ENCODE assay signal across 1 cellular context in the genomic region with DNA sequence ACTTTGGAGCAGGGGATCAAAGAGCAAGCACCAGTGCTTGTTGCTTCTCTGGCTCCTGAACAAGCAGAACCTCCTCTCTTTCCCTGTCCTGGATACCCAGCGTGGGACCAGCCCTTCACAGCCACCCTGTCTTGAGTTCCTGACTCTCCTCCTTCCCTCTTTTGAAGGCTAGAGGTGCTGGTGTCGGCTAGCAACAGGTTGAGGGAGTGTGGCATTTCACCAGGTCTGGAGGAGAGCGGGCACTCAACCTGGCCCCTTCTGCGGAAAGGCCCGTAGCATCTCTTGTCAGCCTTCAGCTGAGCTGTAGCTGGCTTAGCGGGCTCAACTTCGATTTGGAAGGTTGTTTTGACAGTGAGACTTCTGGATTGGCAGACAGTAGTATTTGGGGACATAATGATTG.
TF ChIP-seq lines count a peak whose summit lies in the region.

No MANE protein-coding gene starts in this region.

TF ChIP-seq in HEK293, 187 proteins besides CTCF, POLR2A, EP300 and RAD21 (continued from another document):
- TF ChIP-seq, protein P1, sequence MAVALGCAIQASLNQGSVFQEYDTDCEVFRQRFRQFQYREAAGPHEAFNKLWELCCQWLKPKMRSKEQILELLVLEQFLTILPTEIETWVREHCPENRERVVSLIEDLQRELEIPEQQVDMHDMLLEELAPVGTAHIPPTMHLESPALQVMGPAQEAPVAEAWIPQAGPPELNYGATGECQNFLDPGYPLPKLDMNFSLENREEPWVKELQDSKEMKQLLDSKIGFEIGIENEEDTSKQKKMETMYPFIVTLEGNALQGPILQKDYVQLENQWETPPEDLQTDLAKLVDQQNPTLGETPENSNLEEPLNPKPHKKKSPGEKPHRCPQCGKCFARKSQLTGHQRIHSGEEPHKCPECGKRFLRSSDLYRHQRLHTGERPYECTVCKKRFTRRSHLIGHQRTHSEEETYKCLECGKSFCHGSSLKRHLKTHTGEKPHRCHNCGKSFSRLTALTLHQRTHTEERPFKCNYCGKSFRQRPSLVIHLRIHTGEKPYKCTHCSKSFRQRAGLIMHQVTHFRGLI (tag by site-specific recombination; IDR thresholded peaks at IDR 0.05), result no peak
- TF ChIP-seq SCRT1 (tag by site-specific recombination; IDR thresholded peaks at IDR 0.05; ENCODE audit: borderline replicate concordance), result peak; percentile 73; the same call in 1 of the 2 replicates
